ENCODE assay signal across 21 cellular contexts in genomic region chr3:190401943-190402342, GRCh38. TPM values are rescaled to one million over a fixed set of nuclear protein-coding genes. Genes with fewer than 3 reads are reported as not detected.
"Had no signal": no experiment of that assay in that cellular context is flagged by ENCODE, and none has a peak within 500 bp of the region (broad histone marks: within the 10 kb centered on the region; RNA-seq: fewer than 3 reads in every experiment).

No MANE protein-coding gene starts in this region.

- H3K4me3 Mint-ChIP-seq: activated B cell treated with CpG ODN at 0.5 μM for 24 hours; activated CD4-positive, alpha-beta T cell treated with anti-CD3 and anti-CD28 coated beads, Interleukin-2, amount 10 ng/mL, durations not matched to agents 24 days and 14 days; activated naive CD4-positive, alpha-beta T cell treated with anti-CD3 and anti-CD28 coated beads, Interleukin-2, amount 10 ng/mL, durations not matched to agents 7 days and 5 days; effector memory CD8-positive, alpha-beta T cell; nephron had no signal

- H3K4me1 ChIP-seq: upper lobe of left lung had no signal

- DNase-seq: activated B cell treated with CpG ODN at 0.5 μM for 24 hours; activated CD4-positive, alpha-beta T cell treated with anti-CD3 and anti-CD28 coated beads, Interleukin-2, amount 10 ng/mL, durations not matched to agents 24 days and 14 days; activated naive CD4-positive, alpha-beta T cell treated with anti-CD3 and anti-CD28 coated beads, Interleukin-2, amount 10 ng/mL, durations not matched to agents 7 days and 5 days; central memory CD4-positive, alpha-beta T cell; effector memory CD8-positive, alpha-beta T cell; erythroblast; glutamatergic neuron; mesenchymal stem cell; occipital lobe; stimulated activated CD4-positive, alpha-beta T cell treated with anti-CD3 and anti-CD28 coated beads, Interleukin-12 subunit alpha, Interleukin-12 subunit beta, amount 100 ng/mL, for 4 hours; stimulated activated CD4-positive, alpha-beta T cell treated with anti-CD3 and anti-CD28 coated beads, Interleukin-2, amount 100 ng/mL, for 48 hours; stimulated activated naive CD8-positive, alpha-beta T cell treated with anti-CD3 and anti-CD28 coated beads, Interleukin-15, Interleukin-2, amounts not matched to agents 100 U/mL and 50 U/mL, for 24 hours; T-helper 9 cell; upper lobe of left lung had no signal

- H3K27ac Mint-ChIP-seq: activated B cell treated with CpG ODN at 0.5 μM for 24 hours; activated CD4-positive, alpha-beta T cell treated with anti-CD3 and anti-CD28 coated beads, Interleukin-2, amount 10 ng/mL, durations not matched to agents 24 days and 14 days; activated naive CD4-positive, alpha-beta T cell treated with anti-CD3 and anti-CD28 coated beads, Interleukin-2, amount 10 ng/mL, durations not matched to agents 7 days and 5 days; activated T-helper 2 cell treated with anti-CD3 and anti-CD28 coated beads, Interferon-gamma antibody, Interleukin-2, Interleukin-4, amounts not matched to agents 10 μg/mL and 5 μg/mL and 100 μg/mL, durations not matched to agents 14 hours and 24 hours and 36 hours; effector memory CD8-positive, alpha-beta T cell had no signal

- H3K27me3 ChIP-seq: upper lobe of left lung had no signal

- H3K9me3 ChIP-seq: upper lobe of left lung had no signal

- H3K27ac ChIP-seq: coronary artery, upper lobe of left lung had no signal

- H3K36me3 ChIP-seq: upper lobe of left lung had no signal

- H3K36me3 Mint-ChIP-seq: activated naive CD4-positive, alpha-beta T cell treated with anti-CD3 and anti-CD28 coated beads, Interleukin-2, amount 10 ng/mL, durations not matched to agents 7 days and 5 days had no signal

- H3K4me3 ChIP-seq: coronary artery, upper lobe of left lung had no signal

- H3K27me3 Mint-ChIP-seq: activated B cell treated with CpG ODN at 0.5 μM for 24 hours; activated naive CD4-positive, alpha-beta T cell treated with anti-CD3 and anti-CD28 coated beads, Interleukin-2, amount 10 ng/mL, durations not matched to agents 7 days and 5 days had no signal

- H3K4me1 Mint-ChIP-seq: activated B cell treated with CpG ODN at 0.5 μM for 24 hours; activated CD4-positive, alpha-beta T cell treated with anti-CD3 and anti-CD28 coated beads, Interleukin-2, amount 10 ng/mL, durations not matched to agents 24 days and 14 days; activated naive CD4-positive, alpha-beta T cell treated with anti-CD3 and anti-CD28 coated beads, Interleukin-2, amount 10 ng/mL, durations not matched to agents 7 days and 5 days had no signal

- H3K9me3 Mint-ChIP-seq: activated B cell treated with CpG ODN at 0.5 μM for 24 hours; activated CD4-positive, alpha-beta T cell treated with anti-CD3 and anti-CD28 coated beads, Interleukin-2, amount 10 ng/mL, durations not matched to agents 24 days and 14 days; activated naive CD4-positive, alpha-beta T cell treated with anti-CD3 and anti-CD28 coated beads, Interleukin-2, amount 10 ng/mL, durations not matched to agents 7 days and 5 days; activated T-helper 2 cell treated with anti-CD3 and anti-CD28 coated beads, Interferon-gamma antibody, Interleukin-2, Interleukin-4, amounts not matched to agents 10 μg/mL and 5 μg/mL and 100 μg/mL, durations not matched to agents 14 hours and 24 hours and 36 hours; effector memory CD8-positive, alpha-beta T cell; nephron had no signal

RNA-seq across cellular contexts. Expression of gene CLDN16, which starts 14.0 kb away (rescaled TPM):
- total RNA-seq: activated B cell treated with CpG ODN at 0.5 μM for 24 hours; activated CD4-positive, alpha-beta T cell treated with anti-CD3 and anti-CD28 coated beads, Interleukin-2, amount 10 ng/mL, durations not matched to agents 24 days and 14 days; activated CD8-positive, alpha-beta memory T cell treated with anti-CD3 and anti-CD28 coated beads for 36 hours; activated T-helper 2 cell treated with anti-CD3 and anti-CD28 coated beads, Interferon-gamma antibody, Interleukin-2, Interleukin-4, amounts not matched to agents 10 μg/mL and 5 μg/mL and 100 μg/mL, durations not matched to agents 14 hours and 24 hours and 36 hours had no signal

RNA-seq across cellular contexts. Expression of gene TMEM207, which starts 47.8 kb away (rescaled TPM):
- total RNA-seq: activated B cell treated with CpG ODN at 0.5 μM for 24 hours; activated CD4-positive, alpha-beta T cell treated with anti-CD3 and anti-CD28 coated beads, Interleukin-2, amount 10 ng/mL, durations not matched to agents 24 days and 14 days; activated CD8-positive, alpha-beta memory T cell treated with anti-CD3 and anti-CD28 coated beads for 36 hours; activated T-helper 2 cell treated with anti-CD3 and anti-CD28 coated beads, Interferon-gamma antibody, Interleukin-2, Interleukin-4, amounts not matched to agents 10 μg/mL and 5 μg/mL and 100 μg/mL, durations not matched to agents 14 hours and 24 hours and 36 hours; left lobe of liver; occipital lobe; temporal lobe; upper lobe of left lung had no signal
- polyA plus RNA-seq: adipose tissue had no signal
